In genomic region chr10:119165171-119166110, GRCh38 we compare ENCODE assay signal across 8 cellular contexts. TPM values are rescaled to one million over a fixed set of nuclear protein-coding genes. Genes with fewer than 3 reads are reported as not detected.
DNase-seq lines count a peak whose midpoint lies in the region; ATAC-seq lines count a peak whose summit lies in the region.

A gene with protein sequence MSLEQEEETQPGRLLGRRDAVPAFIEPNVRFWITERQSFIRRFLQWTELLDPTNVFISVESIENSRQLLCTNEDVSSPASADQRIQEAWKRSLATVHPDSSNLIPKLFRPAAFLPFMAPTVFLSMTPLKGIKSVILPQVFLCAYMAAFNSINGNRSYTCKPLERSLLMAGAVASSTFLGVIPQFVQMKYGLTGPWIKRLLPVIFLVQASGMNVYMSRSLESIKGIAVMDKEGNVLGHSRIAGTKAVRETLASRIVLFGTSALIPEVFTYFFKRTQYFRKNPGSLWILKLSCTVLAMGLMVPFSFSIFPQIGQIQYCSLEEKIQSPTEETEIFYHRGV (minus strand): TSS chr10:119165714. CDS start chr10:119165647, 67 bp downstream.

- in situ Hi-C loops in endometrial microvascular endothelial cells (cut with HindIII; ENCODE audit: inconsistent ontology term, low pct_unique_long_range_greater_than_20kb, low sequenced_read_pairs): no loop called here

- peaks cover 46% of the 10 kb centered on the region for H3K4me1 Mint-ChIP-seq in activated CD8-positive, alpha-beta memory T cell treated with anti-CD3 and anti-CD28 coated beads, Interleukin-2, amount 10 ng/mL, durations not matched to agents 7 days and 5 days

- H3K36me3 Mint-ChIP-seq in activated CD8-positive, alpha-beta memory T cell treated with anti-CD3 and anti-CD28 coated beads, Interleukin-2, amount 10 ng/mL, durations not matched to agents 7 days and 5 days: peaks cover 28% of the 10 kb centered on the region

- H3K4me3 ChIP-seq in mononuclear cell (ENCODE audit: low read length): peak within 1 kb of the TSS; percentile 73

- no peaks in the 10 kb centered on the region for H3K9me3 ChIP-seq in mononuclear cell (ENCODE audit: low read depth, low read length)

- peaks cover 26% of the 10 kb centered on the region for H3K4me1 ChIP-seq in mononuclear cell (ENCODE audit: insufficient read depth, low read length)

- H3K27me3 Mint-ChIP-seq in activated CD8-positive, alpha-beta memory T cell treated with anti-CD3 and anti-CD28 coated beads, Interleukin-2, amount 10 ng/mL, durations not matched to agents 7 days and 5 days: no peaks in the 10 kb centered on the region

- peak; percentile 96 for ATAC-seq in GM19025 (IDR thresholded peaks at IDR 0.05; ENCODE audit: low read depth, unreplicated experiment)
- ATAC-seq in HG03196 (IDR thresholded peaks at IDR 0.05; ENCODE audit: unreplicated experiment): peak; percentile 91
- ATAC-seq in activated CD8-positive, alpha-beta memory T cell treated with anti-CD3 and anti-CD28 coated beads, Interleukin-2, amount 10 ng/mL, durations not matched to agents 7 days and 5 days: peak; percentile 94

- H3K4me3 Mint-ChIP-seq in activated CD8-positive, alpha-beta memory T cell treated with anti-CD3 and anti-CD28 coated beads, Interleukin-2, amount 10 ng/mL, durations not matched to agents 7 days and 5 days: peak within 1 kb of the TSS; percentile 81

- DNase-seq in C1 segment of cervical spinal cord (lab: John Stamatoyannopoulos, UW): peak; percentile 4 to 95 (median 85)
- DNase-seq in NOMO-1 treated with DMSO at 0.1 percent for 48 hours (lab: John Stamatoyannopoulos, UW; ENCODE audit: unreplicated experiment): peak; percentile 82
- peak; percentile 85 for DNase-seq in activated CD8-positive, alpha-beta memory T cell treated with anti-CD3 and anti-CD28 coated beads, Interleukin-2, amount 10 ng/mL, durations not matched to agents 7 days and 5 days
- peak; percentile 52 for DNase-seq in stimulated activated CD8-positive, alpha-beta memory T cell treated with anti-CD3 and anti-CD28 coated beads, Interleukin-4, amount 100 ng/mL, for 1 hour (ENCODE audit: low read depth in 2 of 2, low spot score in 1 of 2)

- H3K27ac Mint-ChIP-seq in activated CD8-positive, alpha-beta memory T cell treated with anti-CD3 and anti-CD28 coated beads, Interleukin-2, amount 10 ng/mL, durations not matched to agents 7 days and 5 days: peak within 1 kb of the TSS; percentile 94

- CTCF ChIA-PET in activated CD8-positive, alpha-beta memory T cell treated with anti-CD3 and anti-CD28 coated beads, Interleukin-2, amount 10 ng/mL, durations not matched to agents 7 days and 5 days (lab: Charles Lee): interaction anchor here (0.9 to 2.4 kb wide), 9 partner anchors 8 to 379 kb away, joined by 3 to 9 read pairs (median 5); partner anchors contain the start of gene GRK5

- H3K9me3 Mint-ChIP-seq in activated CD8-positive, alpha-beta memory T cell treated with anti-CD3 and anti-CD28 coated beads, Interleukin-2, amount 10 ng/mL, durations not matched to agents 7 days and 5 days (ENCODE audit: low read depth): no peaks in the 10 kb centered on the region

- no peaks in the 10 kb centered on the region for H3K27me3 ChIP-seq in mononuclear cell (ENCODE audit: insufficient read depth, low read length)

RNA-seq across cellular contexts. Expression of the gene that starts here (rescaled TPM):
- 10 to 100 TPM; 29.9 to 33.4 TPM for total RNA-seq in activated CD8-positive, alpha-beta memory T cell treated with anti-CD3 and anti-CD28 coated beads, Interleukin-2, amount 10 ng/mL, durations not matched to agents 7 days and 5 days
- total RNA-seq in endometrial microvascular endothelial cells (ENCODE audit: inconsistent ontology term) (23.5 TPM), mononuclear cell (7.5 TPM)

Comparison
In these comparisons a context has a peak if more than half of its experiments do, and no peak if none do; other contexts are left out.
1. Peak in every context shown above with its lines: DNase-seq, ATAC-seq and H3K4me3 ChIP-seq.